In genomic region chr22:21468194-21469096, GRCh38 we compare ENCODE assay signal across 8 cellular contexts. TPM values are rescaled to one million over a fixed set of nuclear protein-coding genes. Genes with fewer than 3 reads are reported as not detected.
DNase-seq lines count a peak whose midpoint lies in the region; ATAC-seq lines count a peak whose summit lies in the region.
"Not testable (repeated sequence)": the region's sequence is repeated elsewhere in the genome, so short reads cannot be mapped to it uniquely, and the experiment has no call there.

No MANE protein-coding gene starts in this region.

- DNase-seq in Jurkat, Clone E6-1 (ENCODE audit: low read depth, low spot score): peak; percentile 90
- peak; percentile 90 for DNase-seq in activated CD4-positive, alpha-beta memory T cell treated with anti-CD3 and anti-CD28 coated beads, Interleukin-2, amount 10 ng/mL, durations not matched to agents 7 days and 5 days
- peak; percentile 91 for DNase-seq in central memory CD4-positive, alpha-beta T cell
- DNase-seq in retina: peak; percentile 85
- peak; percentile 35 for DNase-seq in superior temporal gyrus (ENCODE audit: extremely low spot score)

- not testable (repeated sequence) for H3K27me3 Mint-ChIP-seq in activated CD4-positive, alpha-beta memory T cell treated with anti-CD3 and anti-CD28 coated beads, Interleukin-2, amount 10 ng/mL, durations not matched to agents 7 days and 5 days

- not testable (repeated sequence) for H3K4me1 ChIP-seq in iPS-20b (ENCODE audit: insufficient read depth, low read length)

- H3K9me3 Mint-ChIP-seq in activated CD4-positive, alpha-beta memory T cell treated with anti-CD3 and anti-CD28 coated beads, Interleukin-2, amount 10 ng/mL, durations not matched to agents 7 days and 5 days: not testable (repeated sequence)

- not testable (repeated sequence) for H3K27ac ChIP-seq in iPS-20b (ENCODE audit: low read length)

- POLR2A ChIA-PET in activated CD4-positive, alpha-beta memory T cell treated with anti-CD3 and anti-CD28 coated beads, Interleukin-2, amount 10 ng/mL, durations not matched to agents 7 days and 5 days (lab: Charles Lee): not testable (repeated sequence)

- not testable (repeated sequence) for H3K36me3 Mint-ChIP-seq in activated CD4-positive, alpha-beta memory T cell treated with anti-CD3 and anti-CD28 coated beads, Interleukin-2, amount 10 ng/mL, durations not matched to agents 7 days and 5 days (ENCODE audit: low read depth)

- not testable (repeated sequence) for H3K36me3 ChIP-seq in iPS-20b (ENCODE audit: insufficient read depth, low read depth, low read length)

- CTCF ChIA-PET in activated CD4-positive, alpha-beta memory T cell treated with anti-CD3 and anti-CD28 coated beads, Interleukin-2, amount 10 ng/mL, durations not matched to agents 7 days and 5 days (lab: Charles Lee): interaction anchor here (0.6 kb wide), 1 partner anchor 296 kb away, joined by 3 read pairs; no protein-coding TSS in a partner anchor

- not testable (repeated sequence) for H3K9ac ChIP-seq in iPS-20b (ENCODE audit: low read depth, low read length)

- H3K27me3 ChIP-seq in iPS-20b (ENCODE audit: insufficient read depth, low read length): not testable (repeated sequence)

- not testable (repeated sequence) for H3K9me3 ChIP-seq in iPS-20b (ENCODE audit: insufficient read depth, low read depth, low read length)

- H3K4me1 Mint-ChIP-seq in activated CD4-positive, alpha-beta memory T cell treated with anti-CD3 and anti-CD28 coated beads, Interleukin-2, amount 10 ng/mL, durations not matched to agents 7 days and 5 days: not testable (repeated sequence)

- peak overlapping the region; percentile 76 for H3K4me3 Mint-ChIP-seq in activated CD4-positive, alpha-beta memory T cell treated with anti-CD3 and anti-CD28 coated beads, Interleukin-2, amount 10 ng/mL, durations not matched to agents 7 days and 5 days

- H3K4me3 ChIP-seq in Jurkat, Clone E6-1 (ENCODE audit: low read length): peak overlapping the region; percentile 43
- H3K4me3 ChIP-seq in iPS-20b (ENCODE audit: low read length): peak overlapping the region; percentile 52; the same call in 1 of the 2 replicates

- H3K27ac Mint-ChIP-seq in activated CD4-positive, alpha-beta memory T cell treated with anti-CD3 and anti-CD28 coated beads, Interleukin-2, amount 10 ng/mL, durations not matched to agents 7 days and 5 days: peak overlapping the region; percentile 86

- peak; percentile 67 for ATAC-seq in GM18499 (IDR thresholded peaks at IDR 0.05; ENCODE audit: insufficient read depth, unreplicated experiment)
- ATAC-seq in HG02588 (IDR thresholded peaks at IDR 0.05; ENCODE audit: unreplicated experiment): peak; percentile 81

RNA-seq across cellular contexts. Expression of gene TMEM191C, which starts 1.3 kb away (rescaled TPM):
- polyA plus RNA-seq in Jurkat, Clone E6-1 (2012; ENCODE audit: insufficient read depth, insufficient read length): not detected
- 1 to 10 TPM in 1 of 2 experiments, under 1 TPM in 1; 0.48 to 1.4 TPM for total RNA-seq in activated CD4-positive, alpha-beta memory T cell treated with anti-CD3 and anti-CD28 coated beads, Interleukin-2, amount 10 ng/mL, durations not matched to agents 7 days and 5 days

RNA-seq across cellular contexts. Expression of gene HIC2, which starts 51.3 kb away (rescaled TPM):
- 4.8 TPM for polyA plus RNA-seq in Jurkat, Clone E6-1 (2012; ENCODE audit: insufficient read depth, insufficient read length)
- total RNA-seq in activated CD4-positive, alpha-beta memory T cell treated with anti-CD3 and anti-CD28 coated beads, Interleukin-2, amount 10 ng/mL, durations not matched to agents 7 days and 5 days: 1 to 10 TPM; 3.9 to 4.0 TPM

Comparison
In these comparisons a context has a peak if more than half of its experiments do, and no peak if none do; other contexts are left out.
1. DNase-seq: peak in every context shown above with its lines; median percentile 91 in central memory CD4-positive, alpha-beta T cell; 90 in Jurkat, Clone E6-1; 90 in activated CD4-positive, alpha-beta memory T cell treated with anti-CD3 and anti-CD28 coated beads, Interleukin-2, amount 10 ng/mL, durations not matched to agents 7 days and 5 days; 85 in retina; 35 in superior temporal gyrus.